ENCODE assay signal across 1 cellular context in the genomic region with DNA sequence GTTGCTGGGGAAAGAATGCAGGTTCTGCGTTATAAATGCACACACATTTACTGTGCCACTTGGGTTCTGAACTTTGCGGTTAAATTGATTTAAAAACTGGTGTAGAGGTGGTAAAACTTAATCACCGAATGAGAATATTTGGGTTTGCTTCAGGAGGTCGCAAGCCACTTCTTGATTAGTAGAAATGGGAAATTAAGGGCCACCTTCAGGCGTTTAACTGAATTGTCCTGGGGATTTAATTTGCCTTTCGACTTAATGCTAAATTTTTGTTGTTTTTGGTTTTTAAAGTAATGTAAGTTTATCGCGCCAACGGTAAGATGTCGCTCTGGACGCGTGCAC.
A peak's percentile ranks its signal among the peaks of the same experiment; 100 is the strongest.
TF ChIP-seq lines count a peak whose summit lies in the region.

No MANE protein-coding gene starts in this region.

TF ChIP-seq in HepG2, 621 proteins besides CTCF, POLR2A, EP300 and RAD21:
- TF ChIP-seq SP4 (CRISPR knock-in tag; IDR thresholded peaks at IDR 0.05) (0 out of 2 replicates have a peak, but pooled peaks have one; percentile 2), YEATS4 (CRISPR knock-in tag; IDR thresholded peaks at IDR 0.05; ENCODE audit: borderline replicate concordance) (no peak)
- TF ChIP-seq, protein P1, sequence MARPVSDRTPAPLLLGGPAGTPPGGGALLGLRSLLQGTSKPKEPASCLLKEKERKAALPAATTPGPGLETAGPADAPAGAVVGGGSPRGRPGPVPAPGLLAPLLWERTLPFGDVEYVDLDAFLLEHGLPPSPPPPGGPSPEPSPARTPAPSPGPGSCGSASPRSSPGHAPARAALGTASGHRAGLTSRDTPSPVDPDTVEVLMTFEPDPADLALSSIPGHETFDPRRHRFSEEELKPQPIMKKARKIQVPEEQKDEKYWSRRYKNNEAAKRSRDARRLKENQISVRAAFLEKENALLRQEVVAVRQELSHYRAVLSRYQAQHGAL (CRISPR knock-in tag; IDR thresholded peaks at IDR 0.05; ENCODE audit: not compliant biosample characterization), result no peak
